Comparison of ENCODE assay signal across 8 cellular contexts in genomic region chr18:35290070-35290735, GRCh38. TPM values are rescaled to one million over a fixed set of nuclear protein-coding genes. Genes with fewer than 3 reads are reported as not detected.
DNase-seq lines count a peak whose midpoint lies in the region; ATAC-seq and TF ChIP-seq lines count a peak whose summit lies in the region.

ZSCAN30 (minus strand) TSS chr18:35290229; CDS start chr18:35264352, 25,877 bp downstream.

- peak within 1 kb of the TSS; percentile 97 for H3K4me3 Mint-ChIP-seq in type B pancreatic cell

- H3K27ac Mint-ChIP-seq in type B pancreatic cell: peak within 1 kb of the TSS; percentile 98

- H3K27me3 Mint-ChIP-seq in type B pancreatic cell: peaks cover 3% of the 10 kb centered on the region

- peak within 1 kb of the TSS; percentile 99 for H3K4me3 ChIP-seq in GM12865 (ENCODE audit: low read depth, low read length)
- H3K4me3 ChIP-seq in adipocyte (ENCODE audit: low read length): peak within 1 kb of the TSS; percentile 95

- no peaks in the 10 kb centered on the region for H3K27me3 ChIP-seq in adipocyte (replicated peaks; ENCODE audit: control insufficient read depth, insufficient read depth, low read length)

- H3K36me3 Mint-ChIP-seq in type B pancreatic cell: peaks cover 23% of the 10 kb centered on the region

- peak; percentile 94 for ATAC-seq in HG02763 (IDR thresholded peaks at IDR 0.05; ENCODE audit: unreplicated experiment)

- H3K9me3 ChIP-seq in adipocyte (ENCODE audit: control insufficient read depth, low read length): peaks cover 10% of the 10 kb centered on the region

- H3K4me1 Mint-ChIP-seq in type B pancreatic cell (ENCODE audit: unreplicated experiment): peaks cover 21% of the 10 kb centered on the region

- peaks cover 27% of the 10 kb centered on the region for H3K4me1 ChIP-seq in adipocyte (ENCODE audit: control insufficient read depth, insufficient read depth, low read length)

- intact Hi-C loops in cardiac septum (cut with DNase I): loop anchor here (1.0 to 5.0 kb wide), 3 partner anchors 23 to 52 kb away; partner anchors contain the start of genes ZNF24 and ZNF397

- no peaks in the 10 kb centered on the region for H3K9me3 Mint-ChIP-seq in type B pancreatic cell

- H3K9ac ChIP-seq in adipocyte (ENCODE audit: low read length): peak within 1 kb of the TSS; percentile 97

- TF ChIP-seq CTCF in GM12865 (IDR thresholded peaks at IDR 0.05; ENCODE audit: insufficient read depth, low read depth, low read length, missing control alignments) (no peak), type B pancreatic cell (conservative IDR thresholded peaks at IDR 0.05) (no peak)

- H3K36me3 ChIP-seq in adipocyte (ENCODE audit: control insufficient read depth, insufficient read depth, low read length, severe bottlenecking): peaks cover 14% of the 10 kb centered on the region

- peak; percentile 97 for DNase-seq in GM12865 (ENCODE audit: low read depth)
- DNase-seq in NCI-H1417 treated with DMSO at 0.1 percent for 48 hours (lab: John Stamatoyannopoulos, UW): peak; percentile 78
- DNase-seq in SW480 (ENCODE audit: low spot score): peak; percentile 85
- peak; percentile 98 for DNase-seq in adipocyte (ENCODE audit: low read depth)
- peak; percentile 98 for DNase-seq in cardiac septum (ENCODE audit: low spot score)
- DNase-seq in pons (ENCODE audit: low spot score): peak; percentile 90
- DNase-seq in type B pancreatic cell (ENCODE audit: extremely low spot score, unreplicated experiment): peak; percentile 94

RNA-seq across cellular contexts. Expression of gene ZSCAN30, which starts in this region (rescaled TPM):
- total RNA-seq in cardiac septum (18.6 TPM), type B pancreatic cell (ENCODE audit: low replicate concordance) (12.5 and 17.3 TPM in 2 replicates)

Comparison
In these comparisons a context has a peak if more than half of its experiments do, and no peak if none do; other contexts are left out.
1. Peak in every context shown above with its lines: DNase-seq, ATAC-seq and H3K4me3 ChIP-seq.